In genomic region chr7:50791921-50792341, GRCh38 we compare ENCODE assay signal across 8 cellular contexts. TPM values are rescaled to one million over a fixed set of nuclear protein-coding genes. Genes with fewer than 3 reads are reported as not detected.
DNase-seq lines count a peak whose midpoint lies in the region; TF ChIP-seq lines count a peak whose summit lies in the region.

No MANE protein-coding gene starts in this region.

- no peak overlapping the region for H4K91ac ChIP-seq in H9 (ENCODE audit: insufficient read length, low read depth, low read length)

- H3K4me1 ChIP-seq in H9 (ENCODE audit: insufficient read depth, low read length) = peaks cover 11% of the 10 kb centered on the region; the same call in 1 of the 2 replicates

- peaks cover 43 to 57% of the 10 kb centered on the region in 2 experiments for H3K4me1 Mint-ChIP-seq in H9

- H2AFZ ChIP-seq in H9 (ENCODE audit: low read length) = no peak overlapping the region

- no peak overlapping the region for H2BK20ac ChIP-seq in H9 (ENCODE audit: low read depth, low read length, poor library complexity, severe bottlenecking)

- H3K27ac Mint-ChIP-seq in H9 = peak overlapping the region in 2 of 3 experiments; percentile 55 to 86; a peak in 4 of 7 replicates

- in situ Hi-C loops in SK-MEL-5 (cut with HindIII; ENCODE audit: low pct_unique_long_range_greater_than_20kb, low sequenced_read_pairs) = no loop called here

- H3K14ac ChIP-seq in H9 (ENCODE audit: insufficient read depth, low read length) = peak overlapping the region; percentile 70; the same call in 1 of the 2 replicates

- H3K56ac ChIP-seq in H9 (ENCODE audit: insufficient read length, low read depth, low read length) = no peak overlapping the region

- H4K5ac ChIP-seq in H9 (ENCODE audit: insufficient read length, low read depth, low read length) = no peak overlapping the region

- H4K8ac ChIP-seq in H9 (replicated peaks; ENCODE audit: insufficient read length, low read depth, low read length) = no peak overlapping the region

- WGBS in H9 (ENCODE audit: extremely low coverage, insufficient read length, low lambda C conversion rate) = no CpG with 5 or more reads among the region's 10 CpGs

- H3K23me2 ChIP-seq in H9 (ENCODE audit: insufficient read length, low read depth, low read length, poor library complexity, severe bottlenecking) = peaks cover 10% of the 10 kb centered on the region

- no peak overlapping the region for H2BK15ac ChIP-seq in H9 (ENCODE audit: low read depth, low read length)

- TF ChIP-seq CTCF in H9 (conservative IDR thresholded peaks at IDR 0.05) (no peak), fibroblast of pulmonary artery (IDR thresholded peaks at IDR 0.05; ENCODE audit: low read length, missing control alignments) (no peak)

- no peak overlapping the region for H3K27ac ChIP-seq in H9 (ENCODE audit: insufficient read length, low read depth, low read length)

- H3K23ac ChIP-seq in H9 (ENCODE audit: insufficient read length, low read depth, low read length) = no peak overlapping the region

- H3K27me3 ChIP-seq in H9 (ENCODE audit: insufficient read depth, low read length) = peaks cover 7% of the 10 kb centered on the region; the same call in 1 of the 2 replicates

- H3K4me2 ChIP-seq in H9 (ENCODE audit: insufficient read depth, insufficient read length, low read length) = peak overlapping the region; percentile 69

- no peak overlapping the region for H3T11ph ChIP-seq in H9 (ENCODE audit: low read length)

- H3K9me3 Mint-ChIP-seq in H9 = peaks cover 21% of the 10 kb centered on the region in 2 experiments

- peaks cover 30% of the 10 kb centered on the region for H3K27me3 Mint-ChIP-seq in H9 (ENCODE audit: low read depth)

- DNase-seq in H9 (no peak), SK-MEL-5 (ENCODE audit: low read depth, low spot score) (peak; percentile 65), fibroblast of pulmonary artery (ENCODE audit: low read depth) (peak; percentile 74), renal cortical epithelial cell (ENCODE audit: low read depth) (peak; percentile 58), C1 segment of cervical spinal cord (lab: John Stamatoyannopoulos, UW) (no peak)
- DNase-seq in stimulated activated CD4-positive, alpha-beta T cell treated with anti-CD3 and anti-CD28 coated beads, Interleukin-15, amount 100 ng/mL, for 24 hours = no peak
- no peak for DNase-seq in stimulated activated CD4-positive, alpha-beta T cell treated with anti-CD3 and anti-CD28 coated beads, Interleukin-4, amount 100 ng/mL, for 24 hours
- no peak for DNase-seq in activated CD8-positive, alpha-beta memory T cell treated with anti-CD3 and anti-CD28 coated beads, Interleukin-2, amount 50 U/mL, for 48 hours

- H2BK5ac ChIP-seq in H9 (ENCODE audit: insufficient read length, low read length) = no peak overlapping the region

- H3K4me3 Mint-ChIP-seq in H9 = peak overlapping the region; percentile 78 to 94

- no peak overlapping the region for H2BK12ac ChIP-seq in H9 (ENCODE audit: insufficient read length, low read depth, low read length)

- H3K79me1 ChIP-seq in H9 (ENCODE audit: insufficient read depth, low read depth, low read length, poor library complexity, severe bottlenecking) = peaks cover 3% of the 10 kb centered on the region

- H3K9ac ChIP-seq in H9 (ENCODE audit: extremely low read depth, insufficient read length, low read length) = peak overlapping the region; percentile 39

- H2AK5ac ChIP-seq in H9 (ENCODE audit: insufficient read length, low read length) = no peak overlapping the region

- H4K20me1 ChIP-seq in H9 (ENCODE audit: control insufficient read depth, insufficient read depth, insufficient read length) = no peaks in the 10 kb centered on the region

- H3K9me3 ChIP-seq in H9 (ENCODE audit: control insufficient read depth, low read depth, low read length) = peaks cover 10% of the 10 kb centered on the region

- peaks cover 25 to 32% (median 29%) of the 10 kb centered on the region in 3 experiments for H3K36me3 Mint-ChIP-seq in H9 (ENCODE audit: insufficient read depth in 1 of 3, low read depth in 3 of 3)

- no peak overlapping the region for H3K4ac ChIP-seq in H9 (ENCODE audit: low read depth, low read length)

- H3K79me2 ChIP-seq in H9 (ENCODE audit: insufficient read depth, low read length) = peaks cover 37% of the 10 kb centered on the region; the same call in 1 of the 2 replicates

- H3K18ac ChIP-seq in H9 (ENCODE audit: insufficient read length, low read depth, low read length) = no peak overlapping the region

- peak overlapping the region; percentile 74 for H3K4me3 ChIP-seq in fibroblast of pulmonary artery (replicated peaks; ENCODE audit: low read depth, low read length)

- H2BK120ac ChIP-seq in H9 (ENCODE audit: low read depth, low read length, poor library complexity, severe bottlenecking) = no peak overlapping the region

RNA-seq across cellular contexts. Expression of gene GRB10, which starts 9.2 kb away (rescaled TPM):
- 106 and 108 TPM in 2 replicates for total RNA-seq in H9 (2021)
- total RNA-seq in SK-MEL-5 (2014; rRNA removed; shearing (Covaris generic)) = 91.2 and 94.3 TPM in 2 replicates
- 93.7 and 113 TPM in 2 replicates for polyA plus RNA-seq in SK-MEL-5 (2015; cell fraction: cytosol; rRNA removed)
- 146 and 161 TPM in 2 replicates for polyA plus RNA-seq in SK-MEL-5 (2015; cell fraction: nucleus; rRNA removed)
- total RNA-seq in renal cortical epithelial cell = 48.8 and 73.8 TPM in 2 replicates

Comparison
In these comparisons a context has a peak if more than half of its experiments do, and no peak if none do; other contexts are left out.
1. DNase-seq: peak in SK-MEL-5 (single experiment), fibroblast of pulmonary artery (single experiment) and renal cortical epithelial cell (single experiment); none in H9 (single experiment), stimulated activated CD4-positive, alpha-beta T cell treated with anti-CD3 and anti-CD28 coated beads, Interleukin-15, amount 100 ng/mL, for 24 hours (single experiment), C1 segment of cervical spinal cord (0 of 14), stimulated activated CD4-positive, alpha-beta T cell treated with anti-CD3 and anti-CD28 coated beads, Interleukin-4, amount 100 ng/mL, for 24 hours (single experiment) and activated CD8-positive, alpha-beta memory T cell treated with anti-CD3 and anti-CD28 coated beads, Interleukin-2, amount 50 U/mL, for 48 hours (single experiment).